2 cellular contexts compared by ENCODE assay signal in genomic region chr16:29972992-29973383, GRCh38.
TF ChIP-seq lines count a peak whose summit lies in the region.

No MANE protein-coding gene starts in this region.

TF ChIP-seq in K562, 482 proteins besides CTCF, POLR2A, EP300 and RAD21 (continues in another document):
- no peak for TF ChIP-seq MXD1 (CRISPR knock-in tag; IDR thresholded peaks at IDR 0.05; ENCODE audit: borderline replicate concordance, poor library complexity, severe bottlenecking)
- TF ChIP-seq PTRF (tag; IDR thresholded peaks at IDR 0.05), result peak; percentile 34; the same call in 1 of the 2 replicates
- TF ChIP-seq PTTG1 (tag; IDR thresholded peaks at IDR 0.05; ENCODE audit: low read depth), result 0 out of 2 replicates have a peak, but pooled peaks have one; percentile 20
- TF ChIP-seq CREB3 (tag; conservative IDR thresholded peaks at IDR 0.05; ENCODE audit: low read depth), result peak; percentile 71; the same call in 1 of the 2 replicates
- 0 out of 2 replicates have a peak, but pooled peaks have one; percentile 23 for TF ChIP-seq MECOM (CRISPR knock-in tag; IDR thresholded peaks at IDR 0.05)
- TF ChIP-seq MBD1 (CRISPR knock-in tag; IDR thresholded peaks at IDR 0.05), result peak; percentile 98
- TF ChIP-seq HES1 (IDR thresholded peaks at IDR 0.05; ENCODE audit: low read depth), result no peak
- no peak for TF ChIP-seq NFIX (CRISPR knock-in tag; IDR thresholded peaks at IDR 0.05; ENCODE audit: low read depth)
- TF ChIP-seq BDP1 (IDR thresholded peaks at IDR 0.05; ENCODE audit: insufficient read depth, insufficient read length), result no peak
- peak; percentile 41; the same call in 1 of the 2 replicates for TF ChIP-seq NFRKB (IDR thresholded peaks at IDR 0.05; ENCODE audit: low read depth)
- TF ChIP-seq HBP1 (CRISPR knock-in tag; IDR thresholded peaks at IDR 0.05), result no peak
- TF ChIP-seq ZBTB17 (CRISPR knock-in tag; IDR thresholded peaks at IDR 0.05), result peak; percentile 58; the same call in 1 of the 2 replicates
- peak in 1 of 2 experiments; percentile 64; a peak in 1 of 4 replicates for TF ChIP-seq TRIM24 (IDR thresholded peaks at IDR 0.05)
- TF ChIP-seq MIER1 (IDR thresholded peaks at IDR 0.05; ENCODE audit: low read depth), result 0 out of 2 replicates have a peak, but pooled peaks have one; percentile 20
- no peak for TF ChIP-seq HNRNPH1 (optimal IDR thresholded peaks at IDR 0.05; ENCODE audit: low read depth, low read length)
- TF ChIP-seq ARID2 (IDR thresholded peaks at IDR 0.05), result 0 out of 2 replicates have a peak, but pooled peaks have one; percentile 42
- TF ChIP-seq THRAP3 (IDR thresholded peaks at IDR 0.05; ENCODE audit: borderline replicate concordance), result peak; percentile 68; the same call in 1 of the 2 replicates
- TF ChIP-seq ZNF316 (IDR thresholded peaks at IDR 0.05), result peak; percentile 2; the same call in 1 of the 2 replicates
- no peak for TF ChIP-seq NR4A1 (CRISPR knock-in tag; IDR thresholded peaks at IDR 0.05)
- TF ChIP-seq NR4A1 (tag; IDR thresholded peaks at IDR 0.05), result peak; percentile 87; the same call in 1 of the 2 replicates
- 0 out of 4 replicates have a peak, but pooled peaks of 1 of the 2 experiments have one; percentile 14 for TF ChIP-seq FOXA3 (CRISPR knock-in tag; conservative IDR thresholded peaks at IDR 0.05 in 1 of 2, IDR thresholded peaks at IDR 0.05 in 1 of 2)
- TF ChIP-seq RBM34 (IDR thresholded peaks at IDR 0.05; ENCODE audit: borderline replicate concordance, insufficient read depth, low read length), result no peak
- no peak; the same call in 1 of the 2 replicates for TF ChIP-seq EP400 (IDR thresholded peaks at IDR 0.05)
- TF ChIP-seq DMBX1 (CRISPR knock-in tag; IDR thresholded peaks at IDR 0.05; ENCODE audit: borderline replicate concordance), result peak; percentile 76; the same call in 1 of the 2 replicates
- no peak for TF ChIP-seq ZNF217 (CRISPR knock-in tag; IDR thresholded peaks at IDR 0.05)
- TF ChIP-seq MLLT1 (IDR thresholded peaks at IDR 0.05), result 0 out of 4 replicates have a peak, but pooled peaks of 1 of the 2 experiments have one; percentile 48
- TF ChIP-seq ZNF311 (CRISPR knock-in tag; IDR thresholded peaks at IDR 0.05), result peak; percentile 70; the same call in 1 of the 2 replicates
- no peak for TF ChIP-seq CBX3 (IDR thresholded peaks at IDR 0.05; ENCODE audit: borderline replicate concordance in 1 of 2, low read length in 2 of 2)

TF ChIP-seq in HEK293T, 16 proteins besides CTCF, POLR2A, EP300 and RAD21:
- no peak for TF ChIP-seq ELF4 (IDR thresholded peaks at IDR 0.05)
- TF ChIP-seq NFRKB (IDR thresholded peaks at IDR 0.05), result no peak
- no peak for TF ChIP-seq L3MBTL2 (conservative IDR thresholded peaks at IDR 0.05)
- no peak for TF ChIP-seq LEF1 (IDR thresholded peaks at IDR 0.05; ENCODE audit: borderline replicate concordance)
- TF ChIP-seq BHLHE40 (IDR thresholded peaks at IDR 0.05; ENCODE audit: borderline replicate concordance), result no peak
- TF ChIP-seq PKNOX1 (IDR thresholded peaks at IDR 0.05), result no peak
